ENCODE assay signal across 17 cellular contexts in the genomic region with DNA sequence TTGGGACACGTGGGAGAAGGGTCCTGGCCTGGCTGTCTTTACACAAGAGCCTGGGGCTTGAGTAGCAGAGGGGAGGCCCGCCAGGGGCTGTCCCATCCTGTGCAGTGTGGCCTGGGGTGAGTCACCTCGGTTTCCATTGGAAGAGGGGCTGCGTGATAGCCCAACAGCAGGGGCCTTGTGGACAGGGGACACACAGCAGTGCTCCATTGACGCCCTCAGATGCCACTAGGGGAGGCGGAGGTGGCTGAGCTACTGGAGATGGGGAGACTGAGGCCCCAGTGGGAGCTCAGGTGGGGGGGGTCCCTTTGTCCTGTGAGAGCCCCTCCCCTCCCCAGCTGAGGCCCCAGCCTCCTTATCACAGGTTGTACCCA. TPM values are rescaled to one million over a fixed set of nuclear protein-coding genes. Genes with fewer than 3 reads are reported as not detected.
DNase-seq lines count a peak whose midpoint lies in the region; ATAC-seq and TF ChIP-seq lines count a peak whose summit lies in the region.
"Had no signal": no experiment of that assay in that cellular context is flagged by ENCODE, and none has a peak within 500 bp of the region (broad histone marks: within the 10 kb centered on the region; RNA-seq: fewer than 3 reads in every experiment).

No MANE protein-coding gene starts in this region.

- no peak for TF ChIP-seq POLR2A in heart left ventricle (IDR thresholded peaks at IDR 0.05)

- H3K27me3 ChIP-seq in heart left ventricle (no peaks in the 10 kb centered on the region), right atrium auricular region (no peaks in the 10 kb centered on the region), WERI-Rb-1 (ENCODE audit: insufficient read depth, low read depth, severe bottlenecking) (no peaks in the 10 kb centered on the region)
- H3K27me3 ChIP-seq: SJSA1 had no signal

- peak overlapping the region in 7 of 12 donors; percentile 45 to 82 (median 73) for H3K27ac ChIP-seq in heart left ventricle
- peak overlapping the region; percentile 68 to 80 for H3K27ac ChIP-seq in right atrium auricular region
- no peak overlapping the region for H3K27ac ChIP-seq in WERI-Rb-1

- peaks cover 0 to 7% (median 0%) of the 10 kb centered on the region in 12 donors for H3K9me3 ChIP-seq in heart left ventricle
- no peaks in the 10 kb centered on the region for H3K9me3 ChIP-seq in right atrium auricular region
- peaks cover 6% of the 10 kb centered on the region for H3K9me3 ChIP-seq in WERI-Rb-1 (ENCODE audit: severe bottlenecking)
- H3K9me3 ChIP-seq: SJSA1 had no signal

- peaks cover 0 to 48% (median 22%) of the 10 kb centered on the region in 12 donors for H3K4me1 ChIP-seq in heart left ventricle
- H3K4me1 ChIP-seq in right atrium auricular region = peaks cover 0 to 50% of the 10 kb centered on the region in 2 donors

- TF ChIP-seq CTCF in heart left ventricle (IDR thresholded peaks at IDR 0.05) = no peak
- TF ChIP-seq CTCF in right atrium auricular region (IDR thresholded peaks at IDR 0.05) = no peak
- TF ChIP-seq CTCF in WERI-Rb-1 (IDR thresholded peaks at IDR 0.05; ENCODE audit: low read depth, low read length) = no peak

- no peaks in the 10 kb centered on the region for H3K36me3 ChIP-seq in heart left ventricle
- no peaks in the 10 kb centered on the region for H3K36me3 ChIP-seq in right atrium auricular region
- no peaks in the 10 kb centered on the region for H3K36me3 ChIP-seq in WERI-Rb-1
- H3K36me3 ChIP-seq: SJSA1 had no signal

- WGBS in heart left ventricle, 4 donors = 92 to 98% (median 95%) methylated on average over 5 to 6 of the region's 6 CpGs

- ATAC-seq in heart left ventricle (no peak), Right ventricle myocardium superior (ENCODE audit: poor library complexity) (no peak), GM21528 (IDR thresholded peaks at IDR 0.05; ENCODE audit: low FRiP score, unreplicated experiment) (no peak), HG02884 (IDR thresholded peaks at IDR 0.05; ENCODE audit: unreplicated experiment) (no peak), left lobe of liver (no peak)
- ATAC-seq: CD8-positive, alpha-beta T cell had no signal

- DNase-seq in heart left ventricle = peak in 3 of 5 donors; percentile 22 to 44 (median 25)
- DNase-seq in Right ventricle myocardium superior = no peak
- no peak for DNase-seq in right atrium auricular region (ENCODE audit: low spot score)
- DNase-seq in posterior vena cava (ENCODE audit: low spot score) = peak; percentile 57
- DNase-seq in WERI-Rb-1 = no peak
- DNase-seq in left lobe of liver (ENCODE audit: low spot score) = no peak
- DNase-seq: activated T-cell treated with anti-CD3 and anti-CD28 coated beads, Interleukin-2, amount 50 U/mL, for 48 hours; CD8-positive, alpha-beta T cell; DMS79 treated with DMSO at 0.1 percent for 48 hours; Karpas-422; NCI-H1436 treated with DMSO at 0.1 percent for 48 hours; NCI-H226 had no signal

- intact Hi-C loops in heart left ventricle (cut with DNase I) = loop anchor here in 1 of 10 donors (5.0 kb wide), 1 partner anchor 37 kb away; no protein-coding TSS in a partner anchor
- intact Hi-C loops in Right ventricle myocardium superior (cut with DNase I) = no loop called here
- intact Hi-C loops in posterior vena cava (cut with DNase I) = no loop called here

- H3K4me3 ChIP-seq in heart left ventricle (no peak overlapping the region), right atrium auricular region (no peak overlapping the region), WERI-Rb-1 (ENCODE audit: low read depth, low read length) (no peak overlapping the region)
- H3K4me3 ChIP-seq: SJSA1 had no signal

RNA-seq across cellular contexts. Expression of gene RNU6ATAC, which starts 50.0 kb away (rescaled TPM):
- 100 to 1,000 TPM in 1 of 9 donors, 10 to 100 TPM in 5, not detected in 3; 17.3 to 178 (median 80.1) TPM for total RNA-seq in heart left ventricle
- polyA plus RNA-seq in heart left ventricle = not detected
- total RNA-seq in Right ventricle myocardium superior = 351 TPM
- total RNA-seq in right atrium auricular region = not detected
- 100 to 1,000 TPM; 327 to 473 TPM for total RNA-seq in posterior vena cava
- 25.8 TPM for total RNA-seq in left lobe of liver
- total RNA-seq: mononuclear cell, SJSA1 had no signal
- polyA plus RNA-seq: thymus had no signal

Comparison
In these comparisons a context has a peak if more than half of its experiments do, and no peak if none do; other contexts are left out.
1. DNase-seq: peak in heart left ventricle (3 of 5) and posterior vena cava (single experiment); none in Right ventricle myocardium superior (single experiment), right atrium auricular region (single experiment), WERI-Rb-1 (single experiment) and left lobe of liver (single experiment).